ENCODE assay signal across 10 cellular contexts in the genomic region with DNA sequence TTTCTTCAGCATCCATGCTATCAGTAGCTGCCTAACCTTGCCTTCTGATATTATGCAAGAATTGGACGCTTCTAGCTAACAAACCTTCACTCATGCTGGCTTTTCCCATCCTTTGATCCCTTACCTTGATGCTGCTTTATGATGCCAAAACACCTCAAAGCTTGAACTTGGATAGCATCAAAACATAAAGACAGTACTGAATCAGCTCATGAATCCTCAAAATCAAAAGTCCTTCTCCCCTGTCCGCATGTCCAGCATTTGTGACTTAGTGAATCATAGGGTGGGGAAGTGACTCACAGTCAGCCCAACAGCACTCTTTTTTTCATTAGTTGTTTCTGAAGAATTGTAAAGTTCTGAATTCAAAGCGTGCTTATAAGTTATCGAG.
DNase-seq lines count a peak whose midpoint lies in the region; ATAC-seq and TF ChIP-seq lines count a peak whose summit lies in the region.
"Had no signal": no experiment of that assay in that cellular context is flagged by ENCODE, and none has a peak within 500 bp of the region (broad histone marks: within the 10 kb centered on the region; RNA-seq: fewer than 3 reads in every experiment).

No MANE protein-coding gene starts in this region.

- intact Hi-C loops in PC-3 (cut with micrococcal nuclease) = loop anchor here (1.0 to 5.0 kb wide), 2 partner anchors 57 to 153 kb away; no protein-coding TSS in a partner anchor

- peaks cover 8% of the 10 kb centered on the region for H3F3A ChIP-seq in PC-3 (ENCODE audit: low read length, unreplicated experiment)

- ATAC-seq in PC-3 = peak; percentile 90

- H3K27ac ChIP-seq in PC-3 (ENCODE audit: low read length) = peak overlapping the region; percentile 91

- no TSS peak for BruUV-seq in PC-3 (replicated peaks; lab: Mats Ljungman, UMichigan)

- H3K36me3 ChIP-seq in PC-3 (ENCODE audit: low read depth, low read length) (no peaks in the 10 kb centered on the region; the same call in 1 of the 2 replicates), HAP-1 (replicated peaks) (no peaks in the 10 kb centered on the region)

- CTCF ChIA-PET in PC-3 (lab: Charles Lee) = interaction anchor here (0.6 to 1.1 kb wide), 3 partner anchors 38 to 550 kb away, joined by 3 to 8 read pairs (median 3); no protein-coding TSS in a partner anchor

- H4K20me1 ChIP-seq in PC-3 (ENCODE audit: low read length) = no peaks in the 10 kb centered on the region

- H2AFZ ChIP-seq in PC-3 (ENCODE audit: low read length) = peak overlapping the region; percentile 64

- H3K36me3 Mint-ChIP-seq in osteocyte (ENCODE audit: unreplicated experiment) = no peaks in the 10 kb centered on the region
- H3K36me3 Mint-ChIP-seq: WTC11 had no signal

- H3K9me2 ChIP-seq in PC-3 (replicated peaks; ENCODE audit: low read length) = no peaks in the 10 kb centered on the region

- H3K9me3 ChIP-seq in PC-3 (ENCODE audit: low read length) (no peaks in the 10 kb centered on the region), HAP-1 (no peaks in the 10 kb centered on the region)

- no peaks in the 10 kb centered on the region for H3K9me3 Mint-ChIP-seq in osteocyte (ENCODE audit: unreplicated experiment)

- H3K4me1 ChIP-seq in PC-3 (ENCODE audit: insufficient read depth, low read length) = peaks cover 63% of the 10 kb centered on the region
- H3K4me1 ChIP-seq in HAP-1 = no peaks in the 10 kb centered on the region

- H3K27me3 ChIP-seq in PC-3 (ENCODE audit: low read length) = no peaks in the 10 kb centered on the region
- H3K27me3 ChIP-seq in HAP-1 (ENCODE audit: low read depth) = no peaks in the 10 kb centered on the region

- peaks cover 33% of the 10 kb centered on the region for H3K4me1 Mint-ChIP-seq in osteocyte (ENCODE audit: unreplicated experiment)

- no peaks in the 10 kb centered on the region for H3K79me2 ChIP-seq in PC-3 (ENCODE audit: low read length)

- DNase-seq in GM04504 (ENCODE audit: low read depth) (peak; percentile 57), PC-3 (peak; percentile 80), dermis microvascular lymphatic vessel endothelial cell (ENCODE audit: low read depth in 2 of 2) (peak; percentile 39 to 90), osteocyte (ENCODE audit: extremely low spot score, unreplicated experiment) (no peak), HAP-1 (ENCODE audit: low spot score in 2 of 2) (no peak), KG1 (lab: John Stamatoyannopoulos, UW) (no peak), GOT3 (lab: John Stamatoyannopoulos, UW) (no peak), GF-D8 (lab: John Stamatoyannopoulos, UW) (no peak)
- DNase-seq: NCI-H345 had no signal

- peak overlapping the region; percentile 42 for H3K27ac Mint-ChIP-seq in osteocyte (ENCODE audit: unreplicated experiment)
- H3K27ac Mint-ChIP-seq: WTC11 had no signal

- TF ChIP-seq CTCF in PC-3 (conservative IDR thresholded peaks at IDR 0.05; ENCODE audit: low read depth, low read length) (no peak), osteocyte (IDR thresholded peaks at IDR 0.05) (no peak)

- H3K4me3 ChIP-seq in PC-3 (ENCODE audit: low read length) = peak overlapping the region; percentile 49
- no peak overlapping the region for H3K4me3 ChIP-seq in HAP-1

- POLR2A ChIA-PET in PC-3 (lab: Charles Lee; ENCODE audit: unreplicated experiment) = interaction anchor here (0.6 kb wide), 1 partner anchor 347 kb away, joined by 4 read pairs; no protein-coding TSS in a partner anchor

- H3K4me3 Mint-ChIP-seq in osteocyte (ENCODE audit: unreplicated experiment) = no peak overlapping the region
- H3K4me3 Mint-ChIP-seq: WTC11 had no signal

- no peaks in the 10 kb centered on the region for H3K27me3 Mint-ChIP-seq in osteocyte (ENCODE audit: unreplicated experiment)

- in situ Hi-C loops in HAP-1 (cut with MboI; ENCODE audit: low sequenced_read_pairs) = no loop called here

- H3K4me2 ChIP-seq in PC-3 (ENCODE audit: low read length) = peak overlapping the region; percentile 83

- H3K9ac ChIP-seq in PC-3 (ENCODE audit: low read length) = peak overlapping the region; percentile 71

Comparison
In these comparisons a context has a peak if more than half of its experiments do, and no peak if none do; other contexts are left out.
1. DNase-seq: peak in GM04504 (single experiment), PC-3 (single experiment) and dermis microvascular lymphatic vessel endothelial cell (2 of 2); none in osteocyte (single experiment), HAP-1 (0 of 2), KG1 (single experiment), GOT3 (single experiment) and GF-D8 (single experiment).